8 cellular contexts compared by ENCODE assay signal in genomic region chrX:103157511-103158316, GRCh38. TPM values are rescaled to one million over a fixed set of nuclear protein-coding genes. Genes with fewer than 3 reads are reported as not detected.
A peak's percentile ranks its signal among the peaks of the same experiment; 100 is the strongest.
DNase-seq lines count a peak whose midpoint lies in the region; ATAC-seq and TF ChIP-seq lines count a peak whose summit lies in the region.

No MANE protein-coding gene starts in this region.

- H3K27ac Mint-ChIP-seq in mesothelial cell of epicardium = no peak overlapping the region

- TF ChIP-seq CTCF in epithelial cell of proximal tubule (conservative IDR thresholded peaks at IDR 0.05; ENCODE audit: low read depth, low read length) (peak; percentile 66), mesothelial cell of epicardium (IDR thresholded peaks at IDR 0.05; ENCODE audit: unreplicated experiment) (no peak)

- no peak overlapping the region for H3K4me3 ChIP-seq in epithelial cell of proximal tubule (ENCODE audit: low read depth, low read length)

- no peaks in the 10 kb centered on the region for H3K4me1 Mint-ChIP-seq in mesothelial cell of epicardium

- ATAC-seq in HG03159 (IDR thresholded peaks at IDR 0.05; ENCODE audit: unreplicated experiment) (peak; percentile 72), HG02763 (IDR thresholded peaks at IDR 0.05; ENCODE audit: unreplicated experiment) (no peak)

- H3K27me3 Mint-ChIP-seq in mesothelial cell of epicardium (ENCODE audit: low read depth) = no peaks in the 10 kb centered on the region

- no peak overlapping the region for H3K4me3 Mint-ChIP-seq in mesothelial cell of epicardium

- H3K9me3 Mint-ChIP-seq in mesothelial cell of epicardium = peaks cover 14% of the 10 kb centered on the region

- H3K36me3 Mint-ChIP-seq in mesothelial cell of epicardium = no peaks in the 10 kb centered on the region

- peak; percentile 9 for DNase-seq in stimulated activated CD4-positive, alpha-beta T cell treated with anti-CD3 and anti-CD28 coated beads, Interleukin-15, amount 100 ng/mL, for 24 hours
- DNase-seq in stimulated activated CD4-positive, alpha-beta T cell treated with anti-CD3 and anti-CD28 coated beads, Interleukin-1b, Interleukin-23, amount 100 ng/mL, for 48 hours = no peak
- DNase-seq in OCI-M2 (lab: John Stamatoyannopoulos, UW; ENCODE audit: unreplicated experiment) (peak; percentile 1), epithelial cell of proximal tubule (ENCODE audit: low read depth) (no peak), pons (ENCODE audit: low spot score) (peak; percentile 54), mesothelial cell of epicardium (ENCODE audit: low spot score in 2 of 2, unreplicated experiment in 2 of 2) (no peak)

RNA-seq across cellular contexts. Expression of gene BEX4, which starts 57.2 kb away (rescaled TPM):
- total RNA-seq in epithelial cell of proximal tubule (34.2 and 46.4 TPM in 2 replicates), mesothelial cell of epicardium (73.2 to 82.2 TPM (median 74.3 TPM) in 3 replicates)

Comparison
In these comparisons a context has a peak if more than half of its experiments do, and no peak if none do; other contexts are left out.
1. DNase-seq: peak in stimulated activated CD4-positive, alpha-beta T cell treated with anti-CD3 and anti-CD28 coated beads, Interleukin-15, amount 100 ng/mL, for 24 hours (single experiment), OCI-M2 (single experiment) and pons (single experiment); none in stimulated activated CD4-positive, alpha-beta T cell treated with anti-CD3 and anti-CD28 coated beads, Interleukin-1b, Interleukin-23, amount 100 ng/mL, for 48 hours (single experiment), epithelial cell of proximal tubule (single experiment) and mesothelial cell of epicardium (0 of 2).